8 cellular contexts compared by ENCODE assay signal in genomic region chr12:118371354-118372282, GRCh38. TPM values are rescaled to one million over a fixed set of nuclear protein-coding genes. Genes with fewer than 3 reads are reported as not detected.
DNase-seq lines count a peak whose midpoint lies in the region; ATAC-seq and TF ChIP-seq lines count a peak whose summit lies in the region.

No MANE protein-coding gene starts in this region.

- no peak for ATAC-seq in HG02623 (IDR thresholded peaks at IDR 0.05; ENCODE audit: unreplicated experiment)
- no peak for ATAC-seq in HG03108 (IDR thresholded peaks at IDR 0.05; ENCODE audit: unreplicated experiment)

- peak overlapping the region; percentile 75 for H3K27ac ChIP-seq in HL-60 (replicated peaks)

- H3K27me3 Mint-ChIP-seq in activated T-helper 1 cell treated with anti-CD3 and anti-CD28 coated beads, Interleukin-12 subunit alpha, Interleukin-12 subunit beta, Interleukin-2, Interleukin-4 antibody, amounts not matched to agents 30 ng/mL and 10 ng/mL and 1 ng/mL, durations not matched to agents 14 hours and 24 hours and 36 hours (ENCODE audit: insufficient read depth), result peaks cover 13% of the 10 kb centered on the region
- peaks cover 9% of the 10 kb centered on the region for H3K27me3 Mint-ChIP-seq in progenitor cell of endocrine pancreas

- H3K4me3 ChIP-seq in HL-60 (replicated peaks; ENCODE audit: insufficient read depth, low read length), result peak overlapping the region; percentile 93

- H3K9me3 Mint-ChIP-seq in activated T-helper 1 cell treated with anti-CD3 and anti-CD28 coated beads, Interleukin-12 subunit alpha, Interleukin-12 subunit beta, Interleukin-2, Interleukin-4 antibody, amounts not matched to agents 30 ng/mL and 10 ng/mL and 1 ng/mL, durations not matched to agents 14 hours and 24 hours and 36 hours, result no peaks in the 10 kb centered on the region
- H3K9me3 Mint-ChIP-seq in progenitor cell of endocrine pancreas (ENCODE audit: low read depth), result no peaks in the 10 kb centered on the region

- no peak overlapping the region for H3K27ac Mint-ChIP-seq in activated T-helper 1 cell treated with anti-CD3 and anti-CD28 coated beads, Interleukin-12 subunit alpha, Interleukin-12 subunit beta, Interleukin-2, Interleukin-4 antibody, amounts not matched to agents 30 ng/mL and 10 ng/mL and 1 ng/mL, durations not matched to agents 14 hours and 24 hours and 36 hours
- peak overlapping the region; percentile 59 for H3K27ac Mint-ChIP-seq in progenitor cell of endocrine pancreas

- no peaks in the 10 kb centered on the region for H3K36me3 Mint-ChIP-seq in activated T-helper 1 cell treated with anti-CD3 and anti-CD28 coated beads, Interleukin-12 subunit alpha, Interleukin-12 subunit beta, Interleukin-2, Interleukin-4 antibody, amounts not matched to agents 30 ng/mL and 10 ng/mL and 1 ng/mL, durations not matched to agents 14 hours and 24 hours and 36 hours (ENCODE audit: low read depth)
- H3K36me3 Mint-ChIP-seq in progenitor cell of endocrine pancreas (ENCODE audit: insufficient read depth), result no peaks in the 10 kb centered on the region

- no peaks in the 10 kb centered on the region for H3K27me3 ChIP-seq in HL-60 (ENCODE audit: insufficient read depth, poor library complexity, severe bottlenecking)

- intact Hi-C loops in activated T-helper 1 cell treated with anti-CD3 and anti-CD28 coated beads, Interleukin-12 subunit alpha, Interleukin-12 subunit beta, Interleukin-2, Interleukin-4 antibody, amounts not matched to agents 30 ng/mL and 10 ng/mL and 1 ng/mL, durations not matched to agents 14 hours and 24 hours and 36 hours (cut with micrococcal nuclease), result loop anchor here (2.0 to 5.0 kb wide), 3 partner anchors 57 to 1296 kb away; partner anchors contain the start of gene PRKAB1

- DNase-seq in AG20443 (ENCODE audit: low spot score) (peak; percentile 43), HL-60 (ENCODE audit: low read depth in 1 of 2, low spot score in 1 of 2) (no peak), germinal center (ENCODE audit: low spot score) (peak; percentile 34), progenitor cell of endocrine pancreas (ENCODE audit: low spot score, unreplicated experiment) (peak; percentile 14), NCI-H1694 (lab: John Stamatoyannopoulos, UW) (no peak)
- peak; percentile 6 for DNase-seq in activated T-helper 1 cell treated with anti-CD3 and anti-CD28 coated beads, Interleukin-12 subunit alpha, Interleukin-12 subunit beta, Interleukin-2, Interleukin-4 antibody, amounts not matched to agents 30 ng/mL and 10 ng/mL and 1 ng/mL, durations not matched to agents 14 hours and 24 hours and 36 hours (ENCODE audit: low spot score)

- peak overlapping the region; percentile 97 for H3K4me3 Mint-ChIP-seq in activated T-helper 1 cell treated with anti-CD3 and anti-CD28 coated beads, Interleukin-12 subunit alpha, Interleukin-12 subunit beta, Interleukin-2, Interleukin-4 antibody, amounts not matched to agents 30 ng/mL and 10 ng/mL and 1 ng/mL, durations not matched to agents 14 hours and 24 hours and 36 hours
- H3K4me3 Mint-ChIP-seq in progenitor cell of endocrine pancreas (ENCODE audit: low read depth), result peak overlapping the region; percentile 88

- TF ChIP-seq CTCF in HL-60 (IDR thresholded peaks at IDR 0.05; ENCODE audit: insufficient read depth, low read length) (no peak), progenitor cell of endocrine pancreas (IDR thresholded peaks at IDR 0.05; ENCODE audit: unreplicated experiment) (no peak)

- peaks cover 45% of the 10 kb centered on the region for H3K4me1 Mint-ChIP-seq in activated T-helper 1 cell treated with anti-CD3 and anti-CD28 coated beads, Interleukin-12 subunit alpha, Interleukin-12 subunit beta, Interleukin-2, Interleukin-4 antibody, amounts not matched to agents 30 ng/mL and 10 ng/mL and 1 ng/mL, durations not matched to agents 14 hours and 24 hours and 36 hours (ENCODE audit: low read depth)
- H3K4me1 Mint-ChIP-seq in progenitor cell of endocrine pancreas (ENCODE audit: low read depth), result peaks cover 29% of the 10 kb centered on the region

RNA-seq across cellular contexts. Expression of gene TAOK3, which starts 1.1 kb away (rescaled TPM):
- total RNA-seq in activated T-helper 1 cell treated with anti-CD3 and anti-CD28 coated beads, Interleukin-12 subunit alpha, Interleukin-12 subunit beta, Interleukin-2, Interleukin-4 antibody, amounts not matched to agents 30 ng/mL and 10 ng/mL and 1 ng/mL, durations not matched to agents 14 hours and 24 hours and 36 hours, result 59.5 and 59.7 TPM in 2 replicates
- total RNA-seq in progenitor cell of endocrine pancreas, result 10.8 and 14.7 TPM in 2 replicates

RNA-seq across cellular contexts. Expression of gene SUDS3, which starts 4.7 kb away (rescaled TPM):
- total RNA-seq in activated T-helper 1 cell treated with anti-CD3 and anti-CD28 coated beads, Interleukin-12 subunit alpha, Interleukin-12 subunit beta, Interleukin-2, Interleukin-4 antibody, amounts not matched to agents 30 ng/mL and 10 ng/mL and 1 ng/mL, durations not matched to agents 14 hours and 24 hours and 36 hours, result 23.3 and 25.5 TPM in 2 replicates
- 57.8 and 62.2 TPM in 2 replicates for total RNA-seq in progenitor cell of endocrine pancreas

Comparison
In these comparisons a context has a peak if more than half of its experiments do, and no peak if none do; other contexts are left out.
1. DNase-seq: peak in AG20443 (single experiment), activated T-helper 1 cell treated with anti-CD3 and anti-CD28 coated beads, Interleukin-12 subunit alpha, Interleukin-12 subunit beta, Interleukin-2, Interleukin-4 antibody, amounts not matched to agents 30 ng/mL and 10 ng/mL and 1 ng/mL, durations not matched to agents 14 hours and 24 hours and 36 hours (single experiment), germinal center (single experiment) and progenitor cell of endocrine pancreas (single experiment); none in HL-60 (0 of 2) and NCI-H1694 (single experiment).